8 cellular contexts compared by ENCODE assay signal in the genomic region with DNA sequence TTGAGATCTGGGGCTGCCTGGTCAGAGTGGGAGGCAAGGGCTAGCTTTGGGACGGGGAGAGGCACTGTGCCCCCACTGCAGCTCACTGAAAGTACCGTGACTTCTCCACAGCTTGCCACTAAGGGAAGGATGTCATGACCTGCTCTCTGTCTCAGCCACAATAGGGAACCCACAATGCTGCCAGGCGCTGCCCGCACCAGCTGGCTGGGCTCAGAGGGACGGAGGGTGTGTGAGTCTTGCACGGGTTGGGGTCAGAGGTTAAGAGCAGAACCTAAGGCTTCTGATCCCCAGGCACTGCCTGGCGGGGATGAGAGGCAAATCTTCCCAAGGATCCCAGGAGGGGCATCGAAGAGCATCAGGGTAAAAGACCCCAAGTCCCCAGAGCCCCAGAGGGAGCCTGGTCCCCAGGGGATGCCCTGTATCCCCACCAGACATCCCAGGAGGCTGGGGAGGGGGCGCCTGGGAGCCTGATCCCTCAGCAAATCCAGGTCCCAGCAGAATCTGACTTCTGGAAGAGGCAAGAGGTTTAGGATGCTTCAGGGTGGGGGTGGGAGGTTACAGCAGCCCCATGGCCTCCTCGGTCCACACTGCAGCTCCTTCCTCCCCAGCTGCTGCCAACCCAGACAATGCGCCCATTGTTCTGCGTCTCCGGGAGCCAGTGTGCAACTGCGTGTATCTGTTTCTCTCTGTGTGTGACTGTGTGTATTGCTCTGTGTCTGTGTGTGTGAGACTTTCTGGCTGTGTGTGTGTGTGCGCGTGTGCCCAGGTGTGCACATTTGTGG. TPM values are rescaled to one million over a fixed set of nuclear protein-coding genes. Genes with fewer than 3 reads are reported as not detected.
DNase-seq lines count a peak whose midpoint lies in the region; ATAC-seq and TF ChIP-seq lines count a peak whose summit lies in the region.

No MANE protein-coding gene starts in this region.

- no peak overlapping the region for H2AFZ ChIP-seq in neural cell (ENCODE audit: low read depth, low read length)

- H4K20me1 ChIP-seq in DOHH2 (ENCODE audit: control insufficient read depth, insufficient read depth, low read depth, low read length) (peaks cover 15% of the 10 kb centered on the region), neural cell (ENCODE audit: insufficient read depth) (peaks cover 21% of the 10 kb centered on the region)

- H3K36me3 ChIP-seq in DOHH2 (ENCODE audit: control insufficient read depth, low read length), result peaks cover 21% of the 10 kb centered on the region
- H3K36me3 ChIP-seq in neural cell (ENCODE audit: insufficient read depth, low read length), result peaks cover 6% of the 10 kb centered on the region
- H3K36me3 ChIP-seq in esophagus squamous epithelium, result peaks cover 0 to 15% (median 0%) of the 10 kb centered on the region in 3 donors

- TF ChIP-seq CTCF in DOHH2 (IDR thresholded peaks at IDR 0.05; ENCODE audit: low read depth, low read length, poor library complexity, severe bottlenecking) (no peak), neural cell (IDR thresholded peaks at IDR 0.05; ENCODE audit: poor library complexity, severe bottlenecking) (no peak), esophagus squamous epithelium (IDR thresholded peaks at IDR 0.05) (no peak)

- H3K9me3 ChIP-seq in DOHH2 (ENCODE audit: control insufficient read depth, insufficient read depth, low read length), result no peaks in the 10 kb centered on the region
- H3K9me3 ChIP-seq in neural cell (ENCODE audit: low read length), result no peaks in the 10 kb centered on the region
- no peaks in the 10 kb centered on the region for H3K9me3 ChIP-seq in esophagus squamous epithelium

- no peak for TF ChIP-seq POLR2A in esophagus squamous epithelium (IDR thresholded peaks at IDR 0.05)

- H3F3A ChIP-seq in DOHH2 (ENCODE audit: control insufficient read depth, insufficient read depth) (peaks cover 25% of the 10 kb centered on the region), neural cell (ENCODE audit: insufficient read depth, low read length, poor library complexity, severe bottlenecking) (no peaks in the 10 kb centered on the region)

- H3K27me3 ChIP-seq in DOHH2 (ENCODE audit: control insufficient read depth, low read length) (no peaks in the 10 kb centered on the region), neural cell (ENCODE audit: insufficient read depth, low read depth, low read length) (no peaks in the 10 kb centered on the region), esophagus squamous epithelium (peaks cover 0 to 14% (median 0%) of the 10 kb centered on the region in 4 donors)

- H3K4me2 ChIP-seq in DOHH2 (ENCODE audit: low read length) (peak overlapping the region; percentile 85), neural cell (ENCODE audit: low read length) (no peak overlapping the region)

- H3K27ac ChIP-seq in DOHH2 (ENCODE audit: low read depth, low read length), result peak overlapping the region; percentile 53
- H3K27ac ChIP-seq in caudate nucleus (ENCODE audit: low read depth, low read length), result peak overlapping the region; percentile 98
- no peak overlapping the region for H3K27ac ChIP-seq in neural cell (ENCODE audit: low read length)
- H3K27ac ChIP-seq in esophagus squamous epithelium, result peak overlapping the region in 1 of 4 donors; percentile 34

- peaks cover 29% of the 10 kb centered on the region for H3K79me2 ChIP-seq in DOHH2 (ENCODE audit: control insufficient read depth, low read length)
- H3K79me2 ChIP-seq in neural cell (replicated peaks; ENCODE audit: insufficient read depth, low read length), result peaks cover 31% of the 10 kb centered on the region

- 53 to 54% methylated on average over 6 to 13 of the region's 16 CpGs for WGBS in esophagus squamous epithelium, 2 donors

- peak overlapping the region; percentile 82 for H3K4me3 ChIP-seq in DOHH2 (ENCODE audit: low read length)
- H3K4me3 ChIP-seq in neural cell (ENCODE audit: low read length), result no peak overlapping the region
- H3K4me3 ChIP-seq in esophagus squamous epithelium, result no peak overlapping the region

- peaks cover 56% of the 10 kb centered on the region for H3K4me1 ChIP-seq in DOHH2 (ENCODE audit: control insufficient read depth, low read length)
- peaks cover 31 to 59% (median 39%) of the 10 kb centered on the region in 3 donors for H3K4me1 ChIP-seq in esophagus squamous epithelium

- TF ChIP-seq RAD21 in neural cell (conservative IDR thresholded peaks at IDR 0.05), result no peak

- H3K9ac ChIP-seq in neural cell (ENCODE audit: low read length), result peak overlapping the region; percentile 20

- DNase-seq in NCI-H526 treated with DMSO at 0.1 percent for 48 hours (lab: John Stamatoyannopoulos, UW) (peak; percentile 91), caudate nucleus (lab: John Stamatoyannopoulos, UW) (peak in 59 of 61 donors; percentile 46 to 94 (median 82)), esophagus squamous epithelium (lab: John Stamatoyannopoulos, UW) (no peak), DMS53 treated with DMSO at 0.1 percent for 48 hours (lab: John Stamatoyannopoulos, UW; ENCODE audit: unreplicated experiment) (no peak)

- H3K9me2 ChIP-seq in DOHH2 (replicated peaks; ENCODE audit: control insufficient read depth, low read length), result no peaks in the 10 kb centered on the region
- no peaks in the 10 kb centered on the region for H3K9me2 ChIP-seq in neural cell (ENCODE audit: insufficient read depth, low read length)

- intact Hi-C loops in esophagus squamous epithelium (cut with DNase I), result no loop called here

- ATAC-seq in HG03521 (IDR thresholded peaks at IDR 0.05; ENCODE audit: unreplicated experiment), result no peak
- no peak for ATAC-seq in GM18867 (IDR thresholded peaks at IDR 0.05; ENCODE audit: unreplicated experiment)

- no peak for TF ChIP-seq EP300 in neural cell (conservative IDR thresholded peaks at IDR 0.05; ENCODE audit: poor library complexity, severe bottlenecking)

TF ChIP-seq in neural cell, 6 proteins besides CTCF, POLR2A, EP300 and RAD21:
- TF ChIP-seq TAF1 (IDR thresholded peaks at IDR 0.05; ENCODE audit: low read depth), result no peak
- TF ChIP-seq MXI1 (conservative IDR thresholded peaks at IDR 0.05; ENCODE audit: poor library complexity, severe bottlenecking), result no peak
- no peak for TF ChIP-seq EZH2 (IDR thresholded peaks at IDR 0.05; ENCODE audit: borderline replicate concordance, insufficient read depth, low read length, poor library complexity, severe bottlenecking)
- TF ChIP-seq, protein P1, sequence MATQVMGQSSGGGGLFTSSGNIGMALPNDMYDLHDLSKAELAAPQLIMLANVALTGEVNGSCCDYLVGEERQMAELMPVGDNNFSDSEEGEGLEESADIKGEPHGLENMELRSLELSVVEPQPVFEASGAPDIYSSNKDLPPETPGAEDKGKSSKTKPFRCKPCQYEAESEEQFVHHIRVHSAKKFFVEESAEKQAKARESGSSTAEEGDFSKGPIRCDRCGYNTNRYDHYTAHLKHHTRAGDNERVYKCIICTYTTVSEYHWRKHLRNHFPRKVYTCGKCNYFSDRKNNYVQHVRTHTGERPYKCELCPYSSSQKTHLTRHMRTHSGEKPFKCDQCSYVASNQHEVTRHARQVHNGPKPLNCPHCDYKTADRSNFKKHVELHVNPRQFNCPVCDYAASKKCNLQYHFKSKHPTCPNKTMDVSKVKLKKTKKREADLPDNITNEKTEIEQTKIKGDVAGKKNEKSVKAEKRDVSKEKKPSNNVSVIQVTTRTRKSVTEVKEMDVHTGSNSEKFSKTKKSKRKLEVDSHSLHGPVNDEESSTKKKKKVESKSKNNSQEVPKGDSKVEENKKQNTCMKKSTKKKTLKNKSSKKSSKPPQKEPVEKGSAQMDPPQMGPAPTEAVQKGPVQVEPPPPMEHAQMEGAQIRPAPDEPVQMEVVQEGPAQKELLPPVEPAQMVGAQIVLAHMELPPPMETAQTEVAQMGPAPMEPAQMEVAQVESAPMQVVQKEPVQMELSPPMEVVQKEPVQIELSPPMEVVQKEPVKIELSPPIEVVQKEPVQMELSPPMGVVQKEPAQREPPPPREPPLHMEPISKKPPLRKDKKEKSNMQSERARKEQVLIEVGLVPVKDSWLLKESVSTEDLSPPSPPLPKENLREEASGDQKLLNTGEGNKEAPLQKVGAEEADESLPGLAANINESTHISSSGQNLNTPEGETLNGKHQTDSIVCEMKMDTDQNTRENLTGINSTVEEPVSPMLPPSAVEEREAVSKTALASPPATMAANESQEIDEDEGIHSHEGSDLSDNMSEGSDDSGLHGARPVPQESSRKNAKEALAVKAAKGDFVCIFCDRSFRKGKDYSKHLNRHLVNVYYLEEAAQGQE (IDR thresholded peaks at IDR 0.05; ENCODE audit: borderline replicate concordance), result no peak
- TF ChIP-seq SMC3 (conservative IDR thresholded peaks at IDR 0.05; ENCODE audit: poor library complexity), result no peak
- no peak for TF ChIP-seq POLR2AphosphoS5 (IDR thresholded peaks at IDR 0.05)

RNA-seq across cellular contexts. Expression of a gene that starts 2.0 kb away (rescaled TPM):
- polyA plus RNA-seq in neural cell, result 694 and 739 TPM in 2 replicates
- 393 and 412 TPM in 2 replicates for polyA minus RNA-seq in neural cell
- total RNA-seq in esophagus squamous epithelium, result 1 to 10 TPM; 4.4 to 6.1 (median 5.1) TPM

RNA-seq across cellular contexts. Expression of a gene that starts 24.2 kb away (rescaled TPM):
- polyA plus RNA-seq in neural cell, result 6.1 and 11.7 TPM in 2 replicates
- 4.6 TPM in 2 replicates for polyA minus RNA-seq in neural cell
- total RNA-seq in esophagus squamous epithelium, result 1 to 10 TPM; 1.4 to 7.1 (median 3.2) TPM

RNA-seq across cellular contexts. Expression of a gene that starts 24.3 kb away (rescaled TPM):
- not detected in 2 replicates for polyA plus RNA-seq in neural cell
- polyA minus RNA-seq in neural cell, result 1.2 TPM in 1 of 2 replicates, not detected in the other
- total RNA-seq in esophagus squamous epithelium, result under 1 TPM in 2 of 4 donors, not detected in 2; 0.31 to 0.57 TPM

RNA-seq across cellular contexts. Expression of a gene that starts 46.2 kb away (rescaled TPM):
- polyA plus RNA-seq in neural cell, result 60.8 and 68.6 TPM in 2 replicates
- polyA minus RNA-seq in neural cell, result 26.0 and 33.6 TPM in 2 replicates
- 100 to 1,000 TPM in 2 of 4 donors, 10 to 100 TPM in 2; 74.3 to 115 (median 96.0) TPM for total RNA-seq in esophagus squamous epithelium

RNA-seq across cellular contexts. Expression of a gene that starts 56.2 kb away (rescaled TPM):
- polyA plus RNA-seq in neural cell, result 158 and 189 TPM in 2 replicates
- polyA minus RNA-seq in neural cell, result 133 and 157 TPM in 2 replicates
- total RNA-seq in esophagus squamous epithelium, result 10 to 100 TPM; 42.4 to 62.2 (median 45.9) TPM

Comparison
In these comparisons a context has a peak if more than half of its experiments do, and no peak if none do; other contexts are left out.
1. DNase-seq: peak in NCI-H526 treated with DMSO at 0.1 percent for 48 hours (single experiment) and caudate nucleus (59 of 61); none in esophagus squamous epithelium (single experiment) and DMS53 treated with DMSO at 0.1 percent for 48 hours (single experiment).